In the genomic region with DNA sequence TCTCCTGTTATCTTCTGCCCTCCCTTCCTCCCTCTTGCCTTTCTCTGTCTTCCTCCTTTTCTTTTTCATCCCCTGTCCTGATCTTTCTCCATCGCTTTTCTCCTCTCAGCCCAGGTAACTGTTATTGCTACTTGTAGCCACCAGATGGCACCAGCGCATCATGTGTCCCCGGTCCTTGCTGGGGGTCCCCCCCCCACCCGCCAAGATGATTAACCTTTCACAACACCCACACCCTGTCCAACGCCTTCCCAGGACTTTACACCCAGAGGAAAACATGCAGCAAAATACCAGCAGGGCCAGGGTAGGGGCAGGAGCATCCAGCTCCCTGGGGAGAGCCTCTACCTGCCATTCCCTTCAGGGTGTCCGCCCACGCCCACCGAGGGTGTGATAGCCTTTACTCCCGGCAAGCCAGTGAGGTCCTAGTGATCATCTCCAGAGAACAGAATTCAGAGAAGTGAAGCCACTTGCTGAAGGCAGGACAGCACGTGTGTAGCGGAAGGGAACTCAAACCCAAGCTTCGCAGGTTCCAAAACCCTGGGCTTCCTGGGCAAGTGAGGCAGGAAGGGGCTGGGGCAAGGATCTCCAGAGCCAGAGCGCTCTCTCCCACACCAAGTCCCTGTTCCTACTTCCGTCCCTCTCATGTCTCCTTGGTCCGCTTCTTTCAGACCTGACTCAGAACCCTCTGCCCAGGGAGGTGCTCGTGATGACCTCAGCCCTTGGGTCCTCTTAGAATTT, we compare ENCODE assay signal across 8 cellular contexts. TPM values are rescaled to one million over a fixed set of nuclear protein-coding genes. Genes with fewer than 3 reads are reported as not detected.
DNase-seq lines count a peak whose midpoint lies in the region; ATAC-seq and TF ChIP-seq lines count a peak whose summit lies in the region.

No MANE protein-coding gene starts in this region.

- no peaks in the 10 kb centered on the region for H3K36me3 Mint-ChIP-seq in chondrocyte (ENCODE audit: low read depth)

- peaks cover 5% of the 10 kb centered on the region for H3K4me1 Mint-ChIP-seq in chondrocyte (ENCODE audit: low read depth)

- H3K27me3 Mint-ChIP-seq in chondrocyte (ENCODE audit: low read depth) = peaks cover 10% of the 10 kb centered on the region

- no peak overlapping the region for H3K27ac Mint-ChIP-seq in chondrocyte (ENCODE audit: unreplicated experiment)

- H3K4me3 Mint-ChIP-seq in chondrocyte (ENCODE audit: unreplicated experiment) = no peak overlapping the region

- peak; percentile 98 for TF ChIP-seq CTCF in chondrocyte (IDR thresholded peaks at IDR 0.05)

- peak; percentile 45 for DNase-seq in NCI-H1436 (lab: John Stamatoyannopoulos, UW)
- DNase-seq in NCI-H1436 treated with DMSO at 0.1 percent for 48 hours (lab: John Stamatoyannopoulos, UW) = no peak
- DNase-seq in NCI-H1105 (lab: John Stamatoyannopoulos, UW) = peak; percentile 22
- peak; percentile 47 for DNase-seq in activated CD4-positive, CD25-positive, alpha-beta regulatory T cell treated with anti-CD3 and anti-CD28 coated beads, Interleukin-2, amount 50 U/mL, for 72 hours
- DNase-seq in chondrocyte (ENCODE audit: low spot score) = no peak
- DNase-seq in medulla oblongata (ENCODE audit: extremely low spot score) = peak; percentile 50
- peak; percentile 38 for DNase-seq in stimulated activated CD8-positive, alpha-beta memory T cell treated with anti-CD3 and anti-CD28 coated beads, Interleukin-4, amount 100 ng/mL, for 24 hours (ENCODE audit: low read depth)

- no peaks in the 10 kb centered on the region for H3K9me3 Mint-ChIP-seq in chondrocyte (ENCODE audit: low read depth)

- no peak for ATAC-seq in HG03095 (IDR thresholded peaks at IDR 0.05; ENCODE audit: unreplicated experiment)

RNA-seq across cellular contexts. Expression of gene TAC4, which starts 13.4 kb away (rescaled TPM):
- total RNA-seq in chondrocyte = not detected in 3 replicates

Comparison
In these comparisons a context has a peak if more than half of its experiments do, and no peak if none do; other contexts are left out.
1. DNase-seq: peak in NCI-H1436 (single experiment), NCI-H1105 (single experiment), activated CD4-positive, CD25-positive, alpha-beta regulatory T cell treated with anti-CD3 and anti-CD28 coated beads, Interleukin-2, amount 50 U/mL, for 72 hours (single experiment), medulla oblongata (single experiment) and stimulated activated CD8-positive, alpha-beta memory T cell treated with anti-CD3 and anti-CD28 coated beads, Interleukin-4, amount 100 ng/mL, for 24 hours (single experiment); none in NCI-H1436 treated with DMSO at 0.1 percent for 48 hours (single experiment) and chondrocyte (single experiment).